Comparison of ENCODE assay signal across 15 cellular contexts in genomic region chr9:114864471-114864870, GRCh38.
"Had no signal": no experiment of that assay in that cellular context is flagged by ENCODE, and none has a peak within 500 bp of the region (broad histone marks: within the 10 kb centered on the region; RNA-seq: fewer than 3 reads in every experiment).

No MANE protein-coding gene starts in this region.

- FAIRE-seq: colon, frontal cortex had no signal

- DNase-seq: esophagus squamous epithelium; heart left ventricle; hippocampal formation; left colon; naive thymus-derived CD4-positive, alpha-beta T cell; nephron progenitor cell; psoas muscle; stimulated activated CD4-positive, alpha-beta T cell treated with anti-CD3 and anti-CD28 coated beads, Interleukin-4, amount 100 ng/mL, for 1 hour; stimulated activated CD8-positive, alpha-beta memory T cell treated with anti-CD3 and anti-CD28 coated beads, Interleukin-4, amount 100 ng/mL, for 48 hours; tibial artery; upper lobe of left lung had no signal

- H3K4me3 ChIP-seq: esophagus squamous epithelium, heart left ventricle, psoas muscle, right atrium auricular region, tibial artery, upper lobe of left lung, vagina had no signal
